13 cellular contexts compared by ENCODE assay signal in genomic region chr6:118280210-118280609, GRCh38.
A peak's percentile ranks its signal among the peaks of the same experiment; 100 is the strongest.
DNase-seq lines count a peak whose midpoint lies in the region; ATAC-seq and TF ChIP-seq lines count a peak whose summit lies in the region.
"Had no signal": no experiment of that assay in that cellular context is flagged by ENCODE, and none has a peak within 500 bp of the region (broad histone marks: within the 10 kb centered on the region; RNA-seq: fewer than 3 reads in every experiment).

No MANE protein-coding gene starts in this region.

- peak; percentile 42 for ATAC-seq in activated CD4-positive, alpha-beta T cell treated with anti-CD3 and anti-CD28 coated beads for 36 hours
- ATAC-seq in GM21786 (IDR thresholded peaks at IDR 0.05; ENCODE audit: unreplicated experiment) (peak; percentile 99), HG03354 (IDR thresholded peaks at IDR 0.05; ENCODE audit: poor library complexity, severe bottlenecking, unreplicated experiment) (peak; percentile 95)
- ATAC-seq in stimulated activated effector memory CD8-positive, alpha-beta T cell treated with anti-CD3 and anti-CD28 coated beads, Interleukin-12 subunit alpha, Interleukin-12 subunit beta, amount 100 ng/mL, for 72 hours: peak; percentile 80
- ATAC-seq in effector memory CD8-positive, alpha-beta T cell (replicated peaks): no peak

- POLR2A ChIA-PET in activated CD4-positive, alpha-beta T cell treated with anti-CD3 and anti-CD28 coated beads for 36 hours (lab: Charles Lee): no interaction called here

- no peak overlapping the region for H3K27ac ChIP-seq in WERI-Rb-1
- H3K27ac ChIP-seq: 22Rv1, SJCRH30 had no signal

- no peaks in the 10 kb centered on the region for H3K36me3 Mint-ChIP-seq in activated CD4-positive, alpha-beta T cell treated with anti-CD3 and anti-CD28 coated beads for 36 hours (ENCODE audit: low read depth)
- no peaks in the 10 kb centered on the region for H3K36me3 Mint-ChIP-seq in stimulated activated effector memory CD8-positive, alpha-beta T cell treated with anti-CD3 and anti-CD28 coated beads, Interleukin-12 subunit alpha, Interleukin-12 subunit beta, amount 100 ng/mL, for 72 hours
- H3K36me3 Mint-ChIP-seq in effector memory CD8-positive, alpha-beta T cell (ENCODE audit: insufficient read depth): no peaks in the 10 kb centered on the region

- CTCF ChIA-PET in activated CD4-positive, alpha-beta T cell treated with anti-CD3 and anti-CD28 coated beads for 36 hours (lab: Charles Lee): interaction anchor here (0.6 to 0.7 kb wide), 2 partner anchors 67 to 1220 kb away, joined by 3 read pairs; no protein-coding TSS in a partner anchor

- intact Hi-C loops in activated CD4-positive, alpha-beta T cell treated with anti-CD3 and anti-CD28 coated beads for 36 hours (cut with DNase I, micrococcal nuclease): loop anchor here (5.0 to 10.0 kb wide), 5 partner anchors 227 to 832 kb away; partner anchors contain the start of gene ASF1A (in 1 of the 2)

- peaks cover 12% of the 10 kb centered on the region for H3K27me3 Mint-ChIP-seq in activated CD4-positive, alpha-beta T cell treated with anti-CD3 and anti-CD28 coated beads for 36 hours
- H3K27me3 Mint-ChIP-seq in effector memory CD8-positive, alpha-beta T cell: peaks cover 30 to 37% of the 10 kb centered on the region in 2 donors
- H3K27me3 Mint-ChIP-seq: brain had no signal

- no peaks in the 10 kb centered on the region for H3K27me3 ChIP-seq in WERI-Rb-1 (ENCODE audit: insufficient read depth, low read depth, severe bottlenecking)
- H3K27me3 ChIP-seq: SJCRH30 had no signal

- H3K4me3 Mint-ChIP-seq in activated CD4-positive, alpha-beta T cell treated with anti-CD3 and anti-CD28 coated beads for 36 hours: no peak overlapping the region
- no peak overlapping the region for H3K4me3 Mint-ChIP-seq in stimulated activated effector memory CD8-positive, alpha-beta T cell treated with anti-CD3 and anti-CD28 coated beads, Interleukin-12 subunit alpha, Interleukin-12 subunit beta, amount 100 ng/mL, for 72 hours
- H3K4me3 Mint-ChIP-seq in effector memory CD8-positive, alpha-beta T cell: no peak overlapping the region
- H3K4me3 Mint-ChIP-seq: brain had no signal

- no peak for DNase-seq in activated CD4-positive, alpha-beta T cell treated with anti-CD3 and anti-CD28 coated beads for 36 hours
- no peak for DNase-seq in activated CD4-positive, alpha-beta T cell treated with anti-CD3 and anti-CD28 coated beads, Interleukin-2, amount 50 U/mL, for 4 hours
- DNase-seq in stimulated activated effector memory CD8-positive, alpha-beta T cell treated with anti-CD3 and anti-CD28 coated beads, Interleukin-12 subunit alpha, Interleukin-12 subunit beta, amount 100 ng/mL, for 72 hours (ENCODE audit: low spot score in 2 of 2): no peak
- no peak for DNase-seq in effector memory CD8-positive, alpha-beta T cell
- DNase-seq in WERI-Rb-1 (no peak), foreskin melanocyte (no peak)
- DNase-seq: DND-41; SJCRH30; stimulated activated naive CD4-positive, alpha-beta T cell treated with Interleukin-2 at 50 U/mL for 16 hours had no signal

- no peaks in the 10 kb centered on the region for H3K9me3 Mint-ChIP-seq in activated CD4-positive, alpha-beta T cell treated with anti-CD3 and anti-CD28 coated beads for 36 hours (ENCODE audit: low read depth)
- H3K9me3 Mint-ChIP-seq in stimulated activated effector memory CD8-positive, alpha-beta T cell treated with anti-CD3 and anti-CD28 coated beads, Interleukin-12 subunit alpha, Interleukin-12 subunit beta, amount 100 ng/mL, for 72 hours: no peaks in the 10 kb centered on the region
- H3K9me3 Mint-ChIP-seq in effector memory CD8-positive, alpha-beta T cell: no peaks in the 10 kb centered on the region
- H3K9me3 Mint-ChIP-seq: brain had no signal

- no peak overlapping the region for H3K27ac Mint-ChIP-seq in activated CD4-positive, alpha-beta T cell treated with anti-CD3 and anti-CD28 coated beads for 36 hours
- no peak overlapping the region for H3K27ac Mint-ChIP-seq in stimulated activated effector memory CD8-positive, alpha-beta T cell treated with anti-CD3 and anti-CD28 coated beads, Interleukin-12 subunit alpha, Interleukin-12 subunit beta, amount 100 ng/mL, for 72 hours
- no peak overlapping the region for H3K27ac Mint-ChIP-seq in effector memory CD8-positive, alpha-beta T cell
- H3K27ac Mint-ChIP-seq: brain had no signal

- H3K36me3 ChIP-seq in WERI-Rb-1: no peaks in the 10 kb centered on the region
- H3K36me3 ChIP-seq: SJCRH30 had no signal

- H3K4me3 ChIP-seq in WERI-Rb-1 (ENCODE audit: low read depth, low read length): no peak overlapping the region
- H3K4me3 ChIP-seq: SJCRH30 had no signal

- no peaks in the 10 kb centered on the region for H3K9me3 ChIP-seq in WERI-Rb-1 (ENCODE audit: severe bottlenecking)
- H3K9me3 ChIP-seq: SJCRH30 had no signal

- no peak for TF ChIP-seq CTCF in WERI-Rb-1 (IDR thresholded peaks at IDR 0.05; ENCODE audit: low read depth, low read length)

- H3K4me1 Mint-ChIP-seq in activated CD4-positive, alpha-beta T cell treated with anti-CD3 and anti-CD28 coated beads for 36 hours: peaks cover 2% of the 10 kb centered on the region
- H3K4me1 Mint-ChIP-seq in stimulated activated effector memory CD8-positive, alpha-beta T cell treated with anti-CD3 and anti-CD28 coated beads, Interleukin-12 subunit alpha, Interleukin-12 subunit beta, amount 100 ng/mL, for 72 hours: peaks cover 11% of the 10 kb centered on the region
- no peaks in the 10 kb centered on the region for H3K4me1 Mint-ChIP-seq in effector memory CD8-positive, alpha-beta T cell (ENCODE audit: low read depth in 2 of 2)
